20 cellular contexts compared by ENCODE assay signal in the genomic region with DNA sequence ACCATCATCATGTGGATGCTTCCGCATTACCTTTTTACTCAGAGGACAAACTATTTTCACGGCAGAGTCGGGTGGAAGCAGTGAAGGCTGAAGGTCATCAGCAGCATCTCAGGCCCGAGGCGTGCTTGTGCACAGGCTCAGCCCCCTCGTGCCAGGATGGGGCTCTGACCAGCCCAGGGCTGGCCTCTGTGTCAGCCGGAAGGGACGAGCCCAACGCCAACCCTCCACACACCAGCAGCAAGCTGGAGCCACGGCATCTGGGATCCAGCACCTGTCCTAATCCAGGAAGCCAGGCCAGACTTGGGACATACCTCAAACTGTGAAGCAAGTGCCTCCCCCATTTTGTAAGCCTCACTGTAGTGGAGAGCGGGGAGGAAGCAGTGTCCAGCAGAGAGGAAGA. TPM values are rescaled to one million over a fixed set of nuclear protein-coding genes. Genes with fewer than 3 reads are reported as not detected.
A peak's percentile ranks its signal among the peaks of the same experiment; 100 is the strongest.
DNase-seq lines count a peak whose midpoint lies in the region; ATAC-seq, FAIRE-seq and TF ChIP-seq lines count a peak whose summit lies in the region.
"Had no signal": no experiment of that assay in that cellular context is flagged by ENCODE, and none has a peak within 500 bp of the region (broad histone marks: within the 10 kb centered on the region; RNA-seq: fewer than 3 reads in every experiment).

No MANE protein-coding gene starts in this region.

- TF ChIP-seq EP300 in HepG2 (IDR thresholded peaks at IDR 0.05; ENCODE audit: low read depth in 2 of 2, low read length in 2 of 2) = no peak
- no peak for TF ChIP-seq EP300 in HepG2 (CRISPR knock-in tag; IDR thresholded peaks at IDR 0.05; ENCODE audit: borderline replicate concordance)

- no peak overlapping the region for H3K27ac ChIP-seq in left ventricle myocardium inferior (replicated peaks)
- no peak overlapping the region for H3K27ac ChIP-seq in HepG2 (ENCODE audit: extremely low read length, insufficient read depth, low read length)
- H3K27ac ChIP-seq: A549 had no signal

- no peak for ATAC-seq in HepG2
- ATAC-seq: A549, GM23338, HCT116 had no signal

- H2AFZ ChIP-seq in HepG2 (ENCODE audit: low read length) = no peak overlapping the region
- H2AFZ ChIP-seq: GM23338 had no signal

- H4K20me1 ChIP-seq in HepG2 (ENCODE audit: insufficient read depth, low read length) = 0 out of 2 replicates have a peak, but pooled peaks cover 9% of the 10 kb centered on the region

- H3K27me3 ChIP-seq in left ventricle myocardium inferior (ENCODE audit: low read depth) = no peaks in the 10 kb centered on the region
- H3K27me3 ChIP-seq in HepG2 (ENCODE audit: control insufficient read depth in 1 of 2, insufficient read depth in 2 of 2, low read length in 2 of 2) = no peaks in the 10 kb centered on the region

- DNase-seq in left ventricle myocardium inferior (peak; percentile 1), cardiac septum (ENCODE audit: low spot score) (no peak), HepG2 (ENCODE audit: low spot score) (no peak), NCI-H146 (lab: John Stamatoyannopoulos, UW) (no peak), kidney glomerular epithelial cell (lab: John Stamatoyannopoulos, UW) (no peak), NCI-H345 treated with DMSO at 0.1 percent for 48 hours (lab: John Stamatoyannopoulos, UW; ENCODE audit: unreplicated experiment) (no peak)
- no peak for DNase-seq in NK-92 treated with Interleukin-12 subunit alpha and Interleukin-12 subunit beta, amount 100 ng/mL, for 24 hours (lab: John Stamatoyannopoulos, UW)
- DNase-seq: COR-L47, DMS79, Kasumi-1, NCI-H1417 treated with DMSO at 0.1 percent for 48 hours, NCI-H187 treated with DMSO at 0.1 percent for 48 hours, NCI-H2227 treated with DMSO at 0.1 percent for 48 hours, NCI-H510A treated with DMSO at 0.1 percent for 48 hours, NCI-H748 treated with DMSO at 0.1 percent for 48 hours, SHP77 had no signal

- intact Hi-C loops in left ventricle myocardium inferior (cut with micrococcal nuclease) = no loop called here
- intact Hi-C loops in cardiac septum (cut with DNase I) = no loop called here
- intact Hi-C loops in HepG2 (cut with micrococcal nuclease; ENCODE audit: unreplicated experiment) = no loop called here

- H3K4me3 ChIP-seq in left ventricle myocardium inferior (no peak overlapping the region), HepG2 (replicated peaks in 1 of 3; ENCODE audit: insufficient read depth in 1 of 3, low read depth in 2 of 3, low read length in 3 of 3) (no peak overlapping the region)
- H3K4me3 ChIP-seq: A549, GM23338 had no signal

- TF ChIP-seq CTCF in left ventricle myocardium inferior (IDR thresholded peaks at IDR 0.05; ENCODE audit: borderline replicate concordance) (no peak), HepG2 (CRISPR knock-in tag; IDR thresholded peaks at IDR 0.05) (no peak)

- no peaks in the 10 kb centered on the region for H3K4me1 ChIP-seq in left ventricle myocardium inferior
- H3K4me1 ChIP-seq in HepG2 (ENCODE audit: insufficient read depth, low read length) = peaks cover 15% of the 10 kb centered on the region

- H3K4me2 ChIP-seq in HepG2 (ENCODE audit: low read depth, low read length) = no peak overlapping the region
- H3K4me2 ChIP-seq: A549, GM23338 had no signal

- no peak for TF ChIP-seq POLR2A in HepG2 (IDR thresholded peaks at IDR 0.05; ENCODE audit: insufficient read depth in 1 of 2, low read depth in 2 of 2, low read length in 2 of 2)

- no peak overlapping the region for H3K9ac ChIP-seq in HepG2 (ENCODE audit: insufficient read depth, low read depth, low read length)

- POLR2A ChIA-PET in HepG2 (lab: Yijun Ruan, JAX) = no interaction called here

- H3K9me3 ChIP-seq in left ventricle myocardium inferior (replicated peaks) (no peaks in the 10 kb centered on the region), HepG2 (ENCODE audit: low read length) (no peaks in the 10 kb centered on the region)
- H3K9me3 ChIP-seq: A549 had no signal

- TF ChIP-seq RAD21 in HepG2 (CRISPR knock-in tag; IDR thresholded peaks at IDR 0.05) = no peak

- no peak for FAIRE-seq in HepG2 (lab: Jason Lieb, UNC)
- FAIRE-seq: A549 had no signal

- no TSS peak for BruUV-seq in HepG2 (replicated peaks; lab: Mats Ljungman, UMichigan)

- H3K36me3 ChIP-seq in left ventricle myocardium inferior (peaks cover 59% of the 10 kb centered on the region), HepG2 (replicated peaks in 1 of 2; ENCODE audit: control insufficient read depth in 1 of 2, insufficient read depth in 2 of 2, low read length in 2 of 2) (peaks cover 40 to 54% of the 10 kb centered on the region in 2 experiments)

- CTCF ChIA-PET in HepG2 (lab: Yijun Ruan, JAX; ENCODE audit: low intra/inter-chr PET ratio, low total read pairs) = no interaction called here

- H3K79me2 ChIP-seq in HepG2 (ENCODE audit: insufficient read depth, low read length) = no peaks in the 10 kb centered on the region

- 95% methylated on average over 11 of the region's 11 CpGs for WGBS in HepG2 (ENCODE audit: low lambda C conversion rate)

- in situ Hi-C loops in HepG2 (cut with HindIII; ENCODE audit: extremely low pct_ligation_motif_present, low pct_unique_long_range_greater_than_20kb) = no loop called here

RNA-seq across cellular contexts. Expression of a gene that starts 11.1 kb away (rescaled TPM):
- total RNA-seq in left ventricle myocardium inferior (155 TPM), cardiac septum (143 TPM), HepG2 (2016; rRNA removed; fragmentation: Illumina TruSeq; extraction: Trizol) (35.4 and 37.9 TPM in 2 replicates)
- 118 TPM for polyA plus RNA-seq in PFSK-1 (2012; ENCODE audit: insufficient read length, low read depth)
- total RNA-seq in HepG2 (2016; cell fraction: cytosol; rRNA removed; fragmentation: Illumina TruSeq; extraction: Trizol; ENCODE audit: low read depth) = 20.7 and 21.7 TPM in 2 replicates
- total RNA-seq in HepG2 (2016; cell fraction: insoluble cytoplasmic fraction; rRNA removed; fragmentation: Illumina TruSeq; extraction: Trizol) = 38.9 and 39.8 TPM in 2 replicates
- 22.9 and 26.0 TPM in 2 replicates for total RNA-seq in HepG2 (2016; cell fraction: membrane; rRNA removed; fragmentation: Illumina TruSeq; extraction: Trizol)
- 18.4 and 19.8 TPM in 2 replicates for total RNA-seq in HepG2 (2016; cell fraction: nucleus; rRNA removed; fragmentation: Illumina TruSeq; extraction: Trizol)
- 28.8 and 40.0 TPM in 2 replicates for polyA plus RNA-seq in HepG2 (2011; rRNA removed)
- polyA plus RNA-seq in HepG2 (2011; cell fraction: cytosol; rRNA removed) = 16.8 and 30.9 TPM in 2 replicates
- 13.2 and 15.1 TPM in 2 replicates for polyA plus RNA-seq in HepG2 (2011; cell fraction: nucleus; rRNA removed)
- 13.1 and 19.3 TPM in 2 replicates for polyA plus RNA-seq in HepG2 (2012)
- 20.6 and 24.5 TPM in 2 replicates for polyA plus RNA-seq in HepG2 (2016; cell fraction: cytosol; fragmentation: Illumina TruSeq; extraction: Trizol; ENCODE audit: low read depth)
- polyA plus RNA-seq in HepG2 (2016; cell fraction: insoluble cytoplasmic fraction; fragmentation: Illumina TruSeq; extraction: Trizol; ENCODE audit: low read depth) = 37.7 and 43.8 TPM in 2 replicates
- polyA plus RNA-seq in HepG2 (2016; cell fraction: membrane; fragmentation: Illumina TruSeq; extraction: Trizol; ENCODE audit: low read depth) = 19.5 and 22.0 TPM in 2 replicates
- polyA plus RNA-seq in HepG2 (2016; cell fraction: nucleus; fragmentation: Illumina TruSeq; extraction: Trizol; ENCODE audit: insufficient read depth, low read depth) = 32.1 and 41.0 TPM in 2 replicates
- polyA minus RNA-seq in HepG2 (2011; rRNA and poly(A)+ RNA removed; ENCODE audit: low replicate concordance) = 14.6 and 22.6 TPM in 2 replicates
- 6.3 and 9.1 TPM in 2 replicates for polyA minus RNA-seq in HepG2 (2011; cell fraction: cytosol; rRNA and poly(A)+ RNA removed)
- 6.0 and 7.5 TPM in 2 replicates for polyA minus RNA-seq in HepG2 (2011; cell fraction: nucleus; rRNA and poly(A)+ RNA removed)

RNA-seq across cellular contexts. Expression of a gene that starts 11.6 kb away (rescaled TPM):
- total RNA-seq in left ventricle myocardium inferior = 4.5 TPM
- 4.3 TPM for total RNA-seq in cardiac septum
- 15.5 TPM for polyA plus RNA-seq in PFSK-1 (2012; ENCODE audit: insufficient read length, low read depth)
- total RNA-seq in HepG2 (2016; rRNA removed; fragmentation: Illumina TruSeq; extraction: Trizol) = 2.8 TPM in 2 replicates
- total RNA-seq in HepG2 (2016; cell fraction: cytosol; rRNA removed; fragmentation: Illumina TruSeq; extraction: Trizol; ENCODE audit: low read depth) = 2.6 and 3.3 TPM in 2 replicates
- total RNA-seq in HepG2 (2016; cell fraction: insoluble cytoplasmic fraction; rRNA removed; fragmentation: Illumina TruSeq; extraction: Trizol) = 1.6 and 2.1 TPM in 2 replicates
- 3.9 and 5.5 TPM in 2 replicates for total RNA-seq in HepG2 (2016; cell fraction: membrane; rRNA removed; fragmentation: Illumina TruSeq; extraction: Trizol)
- total RNA-seq in HepG2 (2016; cell fraction: nucleus; rRNA removed; fragmentation: Illumina TruSeq; extraction: Trizol) = 0.81 and 0.94 TPM in 2 replicates
- polyA plus RNA-seq in HepG2 (2011; rRNA removed) = 3.9 and 4.6 TPM in 2 replicates
- polyA plus RNA-seq in HepG2 (2011; cell fraction: cytosol; rRNA removed) = 4.2 and 6.2 TPM in 2 replicates
- 6.3 and 7.3 TPM in 2 replicates for polyA plus RNA-seq in HepG2 (2011; cell fraction: nucleus; rRNA removed)
- polyA plus RNA-seq in HepG2 (2012) = 1.9 and 3.0 TPM in 2 replicates
- 3.6 and 4.2 TPM in 2 replicates for polyA plus RNA-seq in HepG2 (2016; cell fraction: cytosol; fragmentation: Illumina TruSeq; extraction: Trizol; ENCODE audit: low read depth)
- 2.5 and 3.3 TPM in 2 replicates for polyA plus RNA-seq in HepG2 (2016; cell fraction: insoluble cytoplasmic fraction; fragmentation: Illumina TruSeq; extraction: Trizol; ENCODE audit: low read depth)
- polyA plus RNA-seq in HepG2 (2016; cell fraction: membrane; fragmentation: Illumina TruSeq; extraction: Trizol; ENCODE audit: low read depth) = 3.3 and 3.5 TPM in 2 replicates
- 3.3 and 3.4 TPM in 2 replicates for polyA plus RNA-seq in HepG2 (2016; cell fraction: nucleus; fragmentation: Illumina TruSeq; extraction: Trizol; ENCODE audit: insufficient read depth, low read depth)
- polyA minus RNA-seq in HepG2 (2011; rRNA and poly(A)+ RNA removed; ENCODE audit: low replicate concordance) = 0.21 and 1.8 TPM in 2 replicates
- polyA minus RNA-seq in HepG2 (2011; cell fraction: cytosol; rRNA and poly(A)+ RNA removed) = 1.1 and 3.1 TPM in 2 replicates
- 0.52 and 1.1 TPM in 2 replicates for polyA minus RNA-seq in HepG2 (2011; cell fraction: nucleus; rRNA and poly(A)+ RNA removed)

RNA-seq across cellular contexts. Expression of a gene that starts 20.9 kb away (rescaled TPM):
- total RNA-seq in left ventricle myocardium inferior (407 TPM), cardiac septum (337 TPM), HepG2 (2016; rRNA removed; fragmentation: Illumina TruSeq; extraction: Trizol) (706 and 763 TPM in 2 replicates)
- 4,214 TPM for polyA plus RNA-seq in PFSK-1 (2012; ENCODE audit: insufficient read length, low read depth)
- 1,266 and 1,322 TPM in 2 replicates for total RNA-seq in HepG2 (2016; cell fraction: cytosol; rRNA removed; fragmentation: Illumina TruSeq; extraction: Trizol; ENCODE audit: low read depth)
- total RNA-seq in HepG2 (2016; cell fraction: insoluble cytoplasmic fraction; rRNA removed; fragmentation: Illumina TruSeq; extraction: Trizol) = 739 and 797 TPM in 2 replicates
- total RNA-seq in HepG2 (2016; cell fraction: membrane; rRNA removed; fragmentation: Illumina TruSeq; extraction: Trizol) = 1,622 and 1,758 TPM in 2 replicates
- total RNA-seq in HepG2 (2016; cell fraction: nucleus; rRNA removed; fragmentation: Illumina TruSeq; extraction: Trizol) = 259 and 275 TPM in 2 replicates
- polyA plus RNA-seq in HepG2 (2011; rRNA removed) = 740 and 962 TPM in 2 replicates
- 548 and 718 TPM in 2 replicates for polyA plus RNA-seq in HepG2 (2011; cell fraction: cytosol; rRNA removed)
- polyA plus RNA-seq in HepG2 (2011; cell fraction: nucleus; rRNA removed) = 184 and 190 TPM in 2 replicates
- 1,022 and 1,044 TPM in 2 replicates for polyA plus RNA-seq in HepG2 (2012)
- polyA plus RNA-seq in HepG2 (2016; cell fraction: cytosol; fragmentation: Illumina TruSeq; extraction: Trizol; ENCODE audit: low read depth) = 1,678 and 1,761 TPM in 2 replicates
- 756 and 780 TPM in 2 replicates for polyA plus RNA-seq in HepG2 (2016; cell fraction: insoluble cytoplasmic fraction; fragmentation: Illumina TruSeq; extraction: Trizol; ENCODE audit: low read depth)
- 1,750 and 1,946 TPM in 2 replicates for polyA plus RNA-seq in HepG2 (2016; cell fraction: membrane; fragmentation: Illumina TruSeq; extraction: Trizol; ENCODE audit: low read depth)
- polyA plus RNA-seq in HepG2 (2016; cell fraction: nucleus; fragmentation: Illumina TruSeq; extraction: Trizol; ENCODE audit: insufficient read depth, low read depth) = 539 and 605 TPM in 2 replicates
- polyA minus RNA-seq in HepG2 (2011; rRNA and poly(A)+ RNA removed; ENCODE audit: low replicate concordance) = 163 and 316 TPM in 2 replicates
- polyA minus RNA-seq in HepG2 (2011; cell fraction: cytosol; rRNA and poly(A)+ RNA removed) = 334 and 359 TPM in 2 replicates
- 64.5 and 86.4 TPM in 2 replicates for polyA minus RNA-seq in HepG2 (2011; cell fraction: nucleus; rRNA and poly(A)+ RNA removed)

RNA-seq across cellular contexts. Expression of a gene that starts 46.3 kb away (rescaled TPM):
- total RNA-seq in left ventricle myocardium inferior (54.6 TPM), cardiac septum (67.4 TPM), HepG2 (2016; rRNA removed; fragmentation: Illumina TruSeq; extraction: Trizol) (28.4 and 43.4 TPM in 2 replicates)
- polyA plus RNA-seq in PFSK-1 (2012; ENCODE audit: insufficient read length, low read depth) = 139 TPM
- total RNA-seq in HepG2 (2016; cell fraction: cytosol; rRNA removed; fragmentation: Illumina TruSeq; extraction: Trizol; ENCODE audit: low read depth) = 14.7 and 17.5 TPM in 2 replicates
- 31.2 and 39.6 TPM in 2 replicates for total RNA-seq in HepG2 (2016; cell fraction: insoluble cytoplasmic fraction; rRNA removed; fragmentation: Illumina TruSeq; extraction: Trizol)
- 15.8 and 15.9 TPM in 2 replicates for total RNA-seq in HepG2 (2016; cell fraction: membrane; rRNA removed; fragmentation: Illumina TruSeq; extraction: Trizol)
- total RNA-seq in HepG2 (2016; cell fraction: nucleus; rRNA removed; fragmentation: Illumina TruSeq; extraction: Trizol) = 52.0 and 55.7 TPM in 2 replicates
- polyA plus RNA-seq in HepG2 (2011; rRNA removed) = 21.0 and 27.2 TPM in 2 replicates
- polyA plus RNA-seq in HepG2 (2011; cell fraction: cytosol; rRNA removed) = 25.0 and 48.1 TPM in 2 replicates
- polyA plus RNA-seq in HepG2 (2011; cell fraction: nucleus; rRNA removed) = 153 and 157 TPM in 2 replicates
- 55.4 and 72.9 TPM in 2 replicates for polyA plus RNA-seq in HepG2 (2012)
- 3.6 and 3.8 TPM in 2 replicates for polyA plus RNA-seq in HepG2 (2016; cell fraction: cytosol; fragmentation: Illumina TruSeq; extraction: Trizol; ENCODE audit: low read depth)
- 67.5 and 86.2 TPM in 2 replicates for polyA plus RNA-seq in HepG2 (2016; cell fraction: insoluble cytoplasmic fraction; fragmentation: Illumina TruSeq; extraction: Trizol; ENCODE audit: low read depth)
- polyA plus RNA-seq in HepG2 (2016; cell fraction: membrane; fragmentation: Illumina TruSeq; extraction: Trizol; ENCODE audit: low read depth) = 6.0 and 7.3 TPM in 2 replicates
- 107 and 108 TPM in 2 replicates for polyA plus RNA-seq in HepG2 (2016; cell fraction: nucleus; fragmentation: Illumina TruSeq; extraction: Trizol; ENCODE audit: insufficient read depth, low read depth)
- 19.3 and 26.4 TPM in 2 replicates for polyA minus RNA-seq in HepG2 (2011; rRNA and poly(A)+ RNA removed; ENCODE audit: low replicate concordance)
- 31.4 and 31.7 TPM in 2 replicates for polyA minus RNA-seq in HepG2 (2011; cell fraction: cytosol; rRNA and poly(A)+ RNA removed)
- polyA minus RNA-seq in HepG2 (2011; cell fraction: nucleus; rRNA and poly(A)+ RNA removed) = 66.7 and 69.6 TPM in 2 replicates

RNA-seq across cellular contexts. Expression of a gene that starts 46.6 kb away (rescaled TPM):
- total RNA-seq in left ventricle myocardium inferior = 40.5 TPM
- total RNA-seq in cardiac septum = 48.6 TPM
- 110 TPM for polyA plus RNA-seq in PFSK-1 (2012; ENCODE audit: insufficient read length, low read depth)
- 22.9 and 31.5 TPM in 2 replicates for total RNA-seq in HepG2 (2016; rRNA removed; fragmentation: Illumina TruSeq; extraction: Trizol)
- 28.6 and 30.0 TPM in 2 replicates for total RNA-seq in HepG2 (2016; cell fraction: cytosol; rRNA removed; fragmentation: Illumina TruSeq; extraction: Trizol; ENCODE audit: low read depth)
- 16.7 and 28.5 TPM in 2 replicates for total RNA-seq in HepG2 (2016; cell fraction: insoluble cytoplasmic fraction; rRNA removed; fragmentation: Illumina TruSeq; extraction: Trizol)
- total RNA-seq in HepG2 (2016; cell fraction: membrane; rRNA removed; fragmentation: Illumina TruSeq; extraction: Trizol) = 18.7 and 21.5 TPM in 2 replicates
- total RNA-seq in HepG2 (2016; cell fraction: nucleus; rRNA removed; fragmentation: Illumina TruSeq; extraction: Trizol) = 38.9 and 43.4 TPM in 2 replicates
- 11.2 and 16.8 TPM in 2 replicates for polyA plus RNA-seq in HepG2 (2011; rRNA removed)
- polyA plus RNA-seq in HepG2 (2011; cell fraction: cytosol; rRNA removed) = 4.4 and 7.8 TPM in 2 replicates
- polyA plus RNA-seq in HepG2 (2011; cell fraction: nucleus; rRNA removed) = 123 and 130 TPM in 2 replicates
- 34.2 and 41.5 TPM in 2 replicates for polyA plus RNA-seq in HepG2 (2012)
- polyA plus RNA-seq in HepG2 (2016; cell fraction: cytosol; fragmentation: Illumina TruSeq; extraction: Trizol; ENCODE audit: low read depth) = 7.4 and 9.0 TPM in 2 replicates
- 37.3 and 38.4 TPM in 2 replicates for polyA plus RNA-seq in HepG2 (2016; cell fraction: insoluble cytoplasmic fraction; fragmentation: Illumina TruSeq; extraction: Trizol; ENCODE audit: low read depth)
- 8.7 and 10.4 TPM in 2 replicates for polyA plus RNA-seq in HepG2 (2016; cell fraction: membrane; fragmentation: Illumina TruSeq; extraction: Trizol; ENCODE audit: low read depth)
- 110 and 111 TPM in 2 replicates for polyA plus RNA-seq in HepG2 (2016; cell fraction: nucleus; fragmentation: Illumina TruSeq; extraction: Trizol; ENCODE audit: insufficient read depth, low read depth)
- 14.4 and 17.7 TPM in 2 replicates for polyA minus RNA-seq in HepG2 (2011; rRNA and poly(A)+ RNA removed; ENCODE audit: low replicate concordance)
- polyA minus RNA-seq in HepG2 (2011; cell fraction: cytosol; rRNA and poly(A)+ RNA removed) = 7.1 and 9.7 TPM in 2 replicates
- 82.5 and 91.5 TPM in 2 replicates for polyA minus RNA-seq in HepG2 (2011; cell fraction: nucleus; rRNA and poly(A)+ RNA removed)
